10 cellular contexts compared by ENCODE assay signal in the genomic region with DNA sequence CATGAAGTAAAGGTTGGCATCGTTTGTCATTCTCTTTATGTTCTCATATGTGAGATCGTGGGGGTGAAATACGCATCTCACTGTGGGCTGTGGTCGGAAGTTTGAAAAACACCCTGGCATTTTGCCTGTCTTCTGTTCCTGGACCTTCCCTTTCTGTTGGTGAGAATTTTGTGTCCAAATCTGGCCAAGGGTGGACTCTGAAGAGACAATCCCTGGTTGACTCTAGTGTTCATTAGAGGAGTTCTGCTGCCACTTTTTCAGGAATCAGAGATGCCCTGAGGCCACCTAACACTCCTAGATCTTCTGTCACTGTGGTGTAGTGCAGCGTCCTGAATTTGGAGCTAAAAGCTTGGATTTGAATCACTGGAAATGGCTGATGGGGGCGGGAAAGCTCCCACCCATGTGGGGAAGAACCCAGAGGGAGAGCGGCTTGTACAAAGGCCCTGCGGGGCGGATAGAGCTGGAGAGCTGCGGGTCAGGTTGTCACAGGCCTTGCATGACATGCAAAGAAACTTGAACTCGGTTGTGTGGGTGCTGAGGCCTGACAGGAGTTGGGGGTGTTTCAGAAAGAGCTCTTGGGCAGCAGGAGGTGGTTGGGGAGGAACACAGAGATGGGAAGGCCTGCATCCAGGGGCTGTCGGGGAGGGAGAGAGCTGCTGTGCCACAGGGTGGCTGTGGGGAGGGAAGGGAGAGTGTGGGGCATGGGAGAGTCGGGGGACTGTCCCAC. TPM values are rescaled to one million over a fixed set of nuclear protein-coding genes. Genes with fewer than 3 reads are reported as not detected.
DNase-seq lines count a peak whose midpoint lies in the region; ATAC-seq and TF ChIP-seq lines count a peak whose summit lies in the region.
"Had no signal": no experiment of that assay in that cellular context is flagged by ENCODE, and none has a peak within 500 bp of the region (broad histone marks: within the 10 kb centered on the region; RNA-seq: fewer than 3 reads in every experiment).

No MANE protein-coding gene starts in this region.

- peaks cover 3% of the 10 kb centered on the region for H3K4me1 Mint-ChIP-seq in activated T-cell treated with anti-CD3 and anti-CD28 coated beads, Interleukin-2, amount 50 U/mL, for 4 hours (ENCODE audit: low read depth)

- DNase-seq in mammary epithelial cell (no peak), mesenchymal stem cell (no peak), upper lobe of left lung (no peak), NCI-H748 treated with DMSO at 0.1 percent for 48 hours (lab: John Stamatoyannopoulos, UW) (no peak), G401 (ENCODE audit: low spot score) (no peak)
- DNase-seq in activated T-cell treated with anti-CD3 and anti-CD28 coated beads, Interleukin-2, amount 50 U/mL, for 4 hours = no peak
- DNase-seq: aorta, NCI-H1417 had no signal

- H3K9me3 ChIP-seq in HUES64 (ENCODE audit: insufficient read depth, low read depth, low read length) = no peaks in the 10 kb centered on the region
- no peaks in the 10 kb centered on the region for H3K9me3 ChIP-seq in mammary epithelial cell (replicated peaks; ENCODE audit: insufficient read depth, low read length)
- no peaks in the 10 kb centered on the region for H3K9me3 ChIP-seq in mesenchymal stem cell (ENCODE audit: control insufficient read depth, low read length)
- no peaks in the 10 kb centered on the region for H3K9me3 ChIP-seq in upper lobe of left lung

- H3K4me2 ChIP-seq in mammary epithelial cell (ENCODE audit: insufficient read depth, low read depth, low read length) = peak overlapping the region; percentile 13
- no peak overlapping the region for H3K4me2 ChIP-seq in mesenchymal stem cell (ENCODE audit: low read length, poor library complexity, severe bottlenecking)

- peak overlapping the region; percentile 40 to 79 for H3K18ac ChIP-seq in mesenchymal stem cell (ENCODE audit: low read depth in 1 of 2, low read length in 2 of 2)

- peaks cover 42% of the 10 kb centered on the region for H3K4me1 ChIP-seq in HUES64 (ENCODE audit: insufficient read depth, low read length)
- H3K4me1 ChIP-seq in mammary epithelial cell (ENCODE audit: insufficient read depth, low read length) = peaks cover 12% of the 10 kb centered on the region
- peaks cover 16% of the 10 kb centered on the region for H3K4me1 ChIP-seq in mesenchymal stem cell (ENCODE audit: control insufficient read depth, insufficient read depth, low read depth, low read length)
- H3K4me1 ChIP-seq in upper lobe of left lung = peaks cover 6 to 17% (median 15%) of the 10 kb centered on the region in 4 donors
- H3K4me1 ChIP-seq: parathyroid adenoma had no signal

- peak overlapping the region; percentile 63 for H3K27ac ChIP-seq in HUES64 (ENCODE audit: low read depth, low read length)
- peak overlapping the region; percentile 27 for H3K27ac ChIP-seq in mammary epithelial cell (ENCODE audit: insufficient read depth, low read depth, low read length)
- H3K27ac ChIP-seq in mesenchymal stem cell (ENCODE audit: low read length, poor library complexity, severe bottlenecking) = peak overlapping the region; percentile 36
- H3K27ac ChIP-seq in upper lobe of left lung = peak overlapping the region; percentile 53 to 71 (median 65)
- H3K27ac ChIP-seq: parathyroid adenoma had no signal

- H3K27me3 ChIP-seq in HUES64 (ENCODE audit: insufficient read depth, low read length) = no peaks in the 10 kb centered on the region
- H3K27me3 ChIP-seq in mammary epithelial cell (ENCODE audit: insufficient read depth, low read length) = no peaks in the 10 kb centered on the region
- H3K27me3 ChIP-seq in mesenchymal stem cell (ENCODE audit: control insufficient read depth in 1 of 2, insufficient read depth in 1 of 2, low read length in 2 of 2) = no peaks in the 10 kb centered on the region
- H3K27me3 ChIP-seq in upper lobe of left lung = no peaks in the 10 kb centered on the region

- no peak for ATAC-seq in upper lobe of left lung (ENCODE audit: low FRiP score in 2 of 2)
- ATAC-seq in activated T-cell treated with anti-CD3 and anti-CD28 coated beads, Interleukin-2, amount 50 U/mL, for 4 hours = no peak

- H2BK5ac ChIP-seq in mesenchymal stem cell (ENCODE audit: low read depth, low read length, poor library complexity, severe bottlenecking) = no peak overlapping the region

- peaks cover 3% of the 10 kb centered on the region for H3K27me3 Mint-ChIP-seq in activated T-cell treated with anti-CD3 and anti-CD28 coated beads, Interleukin-2, amount 50 U/mL, for 4 hours (ENCODE audit: low read depth)

- dilution Hi-C loops in mammary epithelial cell (cut with HindIII; ENCODE audit: low sequenced_read_pairs) = no loop called here

- no peak for TF ChIP-seq CTCF in mammary epithelial cell (conservative IDR thresholded peaks at IDR 0.05 in 1 of 2, IDR thresholded peaks at IDR 0.05 in 1 of 2; ENCODE audit: extremely low read depth in 1 of 2, insufficient read depth in 1 of 2, low read depth in 1 of 2, low read length in 2 of 2)
- no peak for TF ChIP-seq CTCF in upper lobe of left lung (IDR thresholded peaks at IDR 0.05)

- no peak overlapping the region for H3K23ac ChIP-seq in mesenchymal stem cell (ENCODE audit: low read length in 2 of 2)

- no peak overlapping the region for H3K4me3 Mint-ChIP-seq in activated T-cell treated with anti-CD3 and anti-CD28 coated beads, Interleukin-2, amount 50 U/mL, for 4 hours

- H4K8ac ChIP-seq in mesenchymal stem cell (ENCODE audit: low read length) = peak overlapping the region; percentile 54

- TF ChIP-seq POLR2A in upper lobe of left lung (IDR thresholded peaks at IDR 0.05) = no peak

- H3K14ac ChIP-seq in mesenchymal stem cell (ENCODE audit: low read length in 2 of 2) = peak overlapping the region in 1 of 2 experiments; percentile 30

- 79% methylated on average over 13 of the region's 13 CpGs for WGBS in HUES64
- 98% methylated on average over 11 of the region's 13 CpGs for WGBS in mammary epithelial cell (ENCODE audit: low coverage, missing lambda C conversion rate)
- 78% methylated on average over 13 of the region's 13 CpGs for WGBS in mesenchymal stem cell
- 88 to 91% methylated on average over 13 of the region's 13 CpGs for WGBS in upper lobe of left lung, 2 donors

- in situ Hi-C loops in mammary epithelial cell (cut with MboI; ENCODE audit: low sequenced_read_pairs in 2 of 2) (no loop called here), G401 (cut with HindIII; ENCODE audit: low sequenced_read_pairs) (no loop called here)

- H3K4me3 ChIP-seq in HUES64 (ENCODE audit: low read length) (no peak overlapping the region), mammary epithelial cell (replicated peaks in 1 of 3; ENCODE audit: insufficient read depth in 1 of 3, low read depth in 2 of 3, low read length in 3 of 3) (no peak overlapping the region), mesenchymal stem cell (ENCODE audit: insufficient read depth in 1 of 2, low read depth in 1 of 2, low read length in 2 of 2) (peak overlapping the region in 1 of 2 experiments; percentile 48), upper lobe of left lung (no peak overlapping the region)

- H2BK12ac ChIP-seq in mesenchymal stem cell (ENCODE audit: low read length in 2 of 2) = peak overlapping the region; percentile 46 to 77

- H3K9me3 Mint-ChIP-seq in activated T-cell treated with anti-CD3 and anti-CD28 coated beads, Interleukin-2, amount 50 U/mL, for 4 hours = no peaks in the 10 kb centered on the region

- H2BK15ac ChIP-seq in mesenchymal stem cell (ENCODE audit: low read depth, poor library complexity, severe bottlenecking) = peak overlapping the region; percentile 75

- H3K9ac ChIP-seq in HUES64 (ENCODE audit: low read depth, low read length) (peak overlapping the region; percentile 28; the same call in 1 of the 2 replicates), mammary epithelial cell (ENCODE audit: insufficient read depth, low read length) (no peak overlapping the region), mesenchymal stem cell (ENCODE audit: low read length) (peak overlapping the region; percentile 86)
- H3K9ac ChIP-seq: parathyroid adenoma had no signal

- H2AK5ac ChIP-seq in mesenchymal stem cell (ENCODE audit: low read length, severe bottlenecking) = peak overlapping the region; percentile 1

- no peaks in the 10 kb centered on the region for H3K36me3 Mint-ChIP-seq in activated T-cell treated with anti-CD3 and anti-CD28 coated beads, Interleukin-2, amount 50 U/mL, for 4 hours (ENCODE audit: insufficient read depth)

- H4K20me1 ChIP-seq in mammary epithelial cell (ENCODE audit: insufficient read depth, low read length) = no peaks in the 10 kb centered on the region

- peak overlapping the region; percentile 50 to 92 for H3K4ac ChIP-seq in mesenchymal stem cell (ENCODE audit: low read depth in 1 of 2, low read length in 2 of 2)

- TF ChIP-seq EP300 in upper lobe of left lung (IDR thresholded peaks at IDR 0.05) = no peak

- CTCF ChIA-PET in mammary epithelial cell (lab: Charles Lee; ENCODE audit: low non-redundant PET) = no interaction called here

- peak overlapping the region; percentile 98 for H2BK120ac ChIP-seq in mesenchymal stem cell (ENCODE audit: low read depth, low read length)

- H3K36me3 ChIP-seq in HUES64 (ENCODE audit: insufficient read depth, low read length) = no peaks in the 10 kb centered on the region
- no peaks in the 10 kb centered on the region for H3K36me3 ChIP-seq in mammary epithelial cell (ENCODE audit: insufficient read depth, low read length)
- H3K36me3 ChIP-seq in mesenchymal stem cell (ENCODE audit: control insufficient read depth in 1 of 2, insufficient read depth in 2 of 2, low read depth in 1 of 2, low read length in 2 of 2) = peaks cover 0 to 2% of the 10 kb centered on the region in 2 experiments
- H3K36me3 ChIP-seq in upper lobe of left lung = no peaks in the 10 kb centered on the region

- H4K91ac ChIP-seq in mesenchymal stem cell (ENCODE audit: low read length) = peak overlapping the region; percentile 97

- no TSS peak for BruUV-seq in mammary epithelial cell (replicated peaks; lab: Mats Ljungman, UMichigan)

- no peaks in the 10 kb centered on the region for H3K79me2 ChIP-seq in mammary epithelial cell (ENCODE audit: insufficient read depth, low read length)
- H3K79me2 ChIP-seq: parathyroid adenoma had no signal

- H2AFZ ChIP-seq in mammary epithelial cell (ENCODE audit: low read depth, low read length) (peak overlapping the region; percentile 42), mesenchymal stem cell (ENCODE audit: low read depth, low read length) (no peak overlapping the region)
- H2AFZ ChIP-seq: parathyroid adenoma had no signal

- peaks cover 2% of the 10 kb centered on the region for H3K79me1 ChIP-seq in mesenchymal stem cell (replicated peaks; ENCODE audit: low read length, poor library complexity, severe bottlenecking)

- intact Hi-C loops in mammary epithelial cell (cut with micrococcal nuclease) = loop anchor here (10.0 kb wide), 1 partner anchor 95 kb away; no protein-coding TSS in a partner anchor

RNA-seq across cellular contexts. Expression of a gene that starts 11.1 kb away (rescaled TPM):
- 14.6 TPM for polyA plus RNA-seq in HUES64 (2013, experiment 1 of 2)
- polyA plus RNA-seq in HUES64 (2013, experiment 2 of 2) = 19.8 TPM
- under 1 TPM; 0.50 to 0.52 TPM for total RNA-seq in mammary epithelial cell
- polyA plus RNA-seq in mammary epithelial cell = 0.32 TPM
- polyA minus RNA-seq in mammary epithelial cell = not detected
- 5.8 TPM for polyA plus RNA-seq in mesenchymal stem cell (2013, experiment 1 of 2)
- 6.8 TPM for polyA plus RNA-seq in mesenchymal stem cell (2013, experiment 2 of 2)
- 10 to 100 TPM; 31.2 to 77.5 (median 49.2) TPM for total RNA-seq in upper lobe of left lung
- total RNA-seq in G401 (2014; rRNA removed; shearing (Covaris generic)) = 0.68 and 0.88 TPM in 2 replicates
- total RNA-seq in activated T-cell treated with anti-CD3 and anti-CD28 coated beads, Interleukin-2, amount 50 U/mL, for 4 hours = 10 to 100 TPM; 50.3 to 54.0 (median 52.8) TPM

Comparison
In these comparisons a context has a peak if more than half of its experiments do, and no peak if none do; other contexts are left out.
1. RNA of a gene that starts 11.1 kb away (total RNA-seq): 31.2 to 77.5 TPM in upper lobe of left lung and 50.3 to 54.0 TPM in activated T-cell treated with anti-CD3 and anti-CD28 coated beads, Interleukin-2, amount 50 U/mL, for 4 hours; 0.68 to 0.88 TPM in G401 and 0.50 to 0.52 TPM in mammary epithelial cell; every median in the first group is over 10 times any median in the second.
2. Peak in every context shown above with its lines, with median percentiles within 50 percentile points of each other: H3K27ac ChIP-seq.